In the genomic region with DNA sequence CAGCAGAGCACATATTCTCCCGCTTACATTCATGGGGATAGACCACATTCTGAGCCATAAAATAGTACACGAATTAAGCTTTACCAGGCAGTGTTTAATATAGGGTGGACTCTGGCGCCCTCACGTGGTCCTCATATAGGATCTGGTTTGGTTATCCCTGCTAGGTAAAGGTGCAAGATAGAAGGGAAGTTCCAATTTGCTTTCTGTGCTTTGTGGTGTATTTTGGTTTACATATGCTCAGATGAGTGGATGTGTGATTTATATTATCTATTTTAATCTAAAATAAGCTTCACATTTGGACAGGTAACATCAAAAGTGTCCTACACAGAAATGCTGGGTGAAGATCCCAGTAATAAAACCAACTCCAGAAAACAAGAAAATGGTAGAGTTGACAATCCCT, we compare ENCODE assay signal across 8 cellular contexts. TPM values are rescaled to one million over a fixed set of nuclear protein-coding genes. Genes with fewer than 3 reads are reported as not detected.
DNase-seq lines count a peak whose midpoint lies in the region; ATAC-seq and TF ChIP-seq lines count a peak whose summit lies in the region.

No MANE protein-coding gene starts in this region.

- TF ChIP-seq CTCF in GM12873 (IDR thresholded peaks at IDR 0.05; ENCODE audit: insufficient read depth, low read depth, low read length, missing control alignments) (peak; percentile 77), PC-9 (conservative IDR thresholded peaks at IDR 0.05) (peak; percentile 87)

- DNase-seq in Kasumi-1 (lab: John Stamatoyannopoulos, UW) (peak; percentile 78 to 86), PC-9 (peak; percentile 62 to 64), activated T-cell treated with anti-CD3 and anti-CD28 coated beads for 24 hours (ENCODE audit: low read depth) (peak; percentile 54)
- DNase-seq in naive thymus-derived CD8-positive, alpha-beta T cell: peak; percentile 53 to 85 (median 64)
- DNase-seq in stimulated activated naive CD4-positive, alpha-beta T cell (lab: John Stamatoyannopoulos, UW): peak; percentile 32 to 76 (median 58)

- intact Hi-C loops in PC-9 (cut with micrococcal nuclease; ENCODE audit: unreplicated experiment): loop anchor here (1.0 to 5.0 kb wide), 8 partner anchors 94 to 867 kb away; no protein-coding TSS in a partner anchor

- H4K20me1 ChIP-seq in PC-9 (ENCODE audit: insufficient read depth): no peaks in the 10 kb centered on the region

- H3K4me3 Mint-ChIP-seq in naive thymus-derived CD8-positive, alpha-beta T cell: no peak overlapping the region

- POLR2A ChIA-PET in PC-9 (lab: Charles Lee; ENCODE audit: unreplicated experiment): no interaction called here
- POLR2A ChIA-PET in naive thymus-derived CD8-positive, alpha-beta T cell (lab: Charles Lee): interaction anchor here (0.5 to 3.1 kb wide), 3 partner anchors 21 to 416 kb away, joined by 4 to 18 read pairs (median 5); a partner anchor contains a TSS

- CTCF ChIA-PET in PC-9 (lab: Charles Lee): interaction anchor here (0.6 to 1.2 kb wide), 4 partner anchors 178 to 587 kb away, joined by 3 to 4 read pairs (median 4); a partner anchor contains a TSS

- no peaks in the 10 kb centered on the region for H3K79me2 ChIP-seq in PC-9 (ENCODE audit: low read depth)

- H3F3A ChIP-seq in PC-9 (ENCODE audit: insufficient read depth, low read depth): no peaks in the 10 kb centered on the region

- no peak overlapping the region for H3K4me2 ChIP-seq in PC-9

- no peaks in the 10 kb centered on the region for H3K36me3 ChIP-seq in PC-9 (ENCODE audit: low read depth)

- ATAC-seq in esophagus mucosa (peak; percentile 89), GM18861 (IDR thresholded peaks at IDR 0.05; ENCODE audit: unreplicated experiment) (no peak)
- peak; percentile 73 to 80 for ATAC-seq in naive thymus-derived CD8-positive, alpha-beta T cell

- H3K27me3 Mint-ChIP-seq in naive thymus-derived CD8-positive, alpha-beta T cell: peaks cover 18 to 25% (median 21%) of the 10 kb centered on the region in 5 donors

- H3K9me2 ChIP-seq in PC-9 (ENCODE audit: insufficient read depth): no peaks in the 10 kb centered on the region

- no peak overlapping the region for H3K27ac Mint-ChIP-seq in naive thymus-derived CD8-positive, alpha-beta T cell

- no TSS peak for BruUV-seq in PC-9 (replicated peaks; lab: Mats Ljungman, UMichigan)

- H3K4me3 ChIP-seq in PC-9: no peak overlapping the region

- H3K36me3 Mint-ChIP-seq in naive thymus-derived CD8-positive, alpha-beta T cell: no peaks in the 10 kb centered on the region

- no peaks in the 10 kb centered on the region for H3K4me1 ChIP-seq in PC-9 (replicated peaks; ENCODE audit: insufficient read depth)

- H2AFZ ChIP-seq in PC-9: no peak overlapping the region

- peaks cover 1 to 31% (median 15%) of the 10 kb centered on the region in 4 donors for H3K4me1 Mint-ChIP-seq in naive thymus-derived CD8-positive, alpha-beta T cell

- H3K9me3 ChIP-seq in PC-9 (ENCODE audit: insufficient read depth, low read depth): no peaks in the 10 kb centered on the region

- peaks cover 28% of the 10 kb centered on the region for H3K27me3 ChIP-seq in PC-9 (ENCODE audit: insufficient read depth, low read depth)

- H3K9me3 Mint-ChIP-seq in naive thymus-derived CD8-positive, alpha-beta T cell: peaks cover 0 to 3% (median 0%) of the 10 kb centered on the region in 9 donors

- no peak overlapping the region for H3K27ac ChIP-seq in PC-9

RNA-seq across cellular contexts. Expression of a gene that starts 3.6 kb away (rescaled TPM):
- total RNA-seq in PC-9 (2021) (not detected in 2 replicates), esophagus mucosa (0.96 TPM)
- total RNA-seq in naive thymus-derived CD8-positive, alpha-beta T cell: 1 to 10 TPM; 4.1 to 5.1 TPM
- polyA plus RNA-seq in naive thymus-derived CD8-positive, alpha-beta T cell: 1 to 10 TPM in 2 of 3 donors, under 1 TPM in 1; 0.81 to 3.1 (median 1.1) TPM

RNA-seq across cellular contexts. Expression of a gene that starts 45.4 kb away (rescaled TPM):
- total RNA-seq in PC-9 (2021) (0.88 and 4.3 TPM in 2 replicates), esophagus mucosa (1.7 TPM)
- 1 to 10 TPM; 5.9 to 8.6 TPM for total RNA-seq in naive thymus-derived CD8-positive, alpha-beta T cell
- polyA plus RNA-seq in naive thymus-derived CD8-positive, alpha-beta T cell: 10 to 100 TPM; 10.9 to 17.1 (median 11.2) TPM
